ENCODE assay signal across 8 cellular contexts in genomic region chr1:150696151-150696550, GRCh38. TPM values are rescaled to one million over a fixed set of nuclear protein-coding genes. Genes with fewer than 3 reads are reported as not detected.
DNase-seq lines count a peak whose midpoint lies in the region; ATAC-seq, FAIRE-seq and TF ChIP-seq lines count a peak whose summit lies in the region.

No MANE protein-coding gene starts in this region.

- H3K36me3 ChIP-seq in spleen, result peaks cover 0 to 43% (median 27%) of the 10 kb centered on the region in 6 donors

- ATAC-seq in GM18511 (IDR thresholded peaks at IDR 0.05; ENCODE audit: unreplicated experiment), result no peak

- TF ChIP-seq CTCF in spleen (IDR thresholded peaks at IDR 0.05 in 8 of 11, conservative IDR thresholded peaks at IDR 0.05 in 3 of 11) (no peak), CD14-positive monocyte (IDR thresholded peaks at IDR 0.05) (no peak)

- no peak for TF ChIP-seq POLR2A in spleen (IDR thresholded peaks at IDR 0.05)

- 22 to 35% (median 30%) methylated on average over 1 of the region's 1 CpG for WGBS in spleen, 5 donors

- no peaks in the 10 kb centered on the region for H3K27me3 ChIP-seq in spleen (replicated peaks in 1 of 7)

- no peak overlapping the region for H3K4me3 Mint-ChIP-seq in CD14-positive monocyte

- H3K4me1 ChIP-seq in spleen, result peaks cover 19 to 63% (median 38%) of the 10 kb centered on the region in 6 donors

- H3K4me3 ChIP-seq in spleen, result peak overlapping the region; percentile 73 to 89 (median 77)

- peak overlapping the region in 5 of 8 donors; percentile 70 to 79 (median 72) for H3K27ac ChIP-seq in spleen

- intact Hi-C loops in spleen (cut with DNase I; ENCODE audit: low total_unique reads) (loop anchor here (10.0 kb wide), 1 partner anchor 61 kb away; no protein-coding TSS in a partner anchor), CD14-positive monocyte (cut with micrococcal nuclease) (no loop called here)

- H3K27me3 Mint-ChIP-seq in CD14-positive monocyte (ENCODE audit: low read depth in 3 of 3), result peaks cover 0 to 2% (median 0%) of the 10 kb centered on the region in 3 donors

- H3K36me3 Mint-ChIP-seq in CD14-positive monocyte, result peaks cover 25 to 34% of the 10 kb centered on the region in 2 donors

- FAIRE-seq in TTC549 (lab: Jason Lieb, UNC), result peak; percentile 49

- peak overlapping the region in 2 of 7 donors; percentile 7 to 53 for H3K27ac Mint-ChIP-seq in CD14-positive monocyte

- DNase-seq in DMS53 (lab: John Stamatoyannopoulos, UW) (peak; percentile 43), DMS53 treated with DMSO at 0.1 percent for 48 hours (lab: John Stamatoyannopoulos, UW; ENCODE audit: unreplicated experiment) (no peak), glomerular visceral epithelial cell (ENCODE audit: extremely low spot score) (peak; percentile 11), spleen (no peak), CD14-positive monocyte (ENCODE audit: low spot score) (no peak), NCI-H2227 treated with DMSO at 0.1 percent for 48 hours (lab: John Stamatoyannopoulos, UW) (no peak)

- peaks cover 20% of the 10 kb centered on the region for H3K4me1 Mint-ChIP-seq in CD14-positive monocyte

- no peaks in the 10 kb centered on the region for H3K9me3 ChIP-seq in spleen

- no peaks in the 10 kb centered on the region for H3K9me3 Mint-ChIP-seq in CD14-positive monocyte

RNA-seq across cellular contexts. Expression of gene GOLPH3L, which starts 0.8 kb away (rescaled TPM):
- total RNA-seq in spleen, result 10 to 100 TPM; 21.9 to 31.0 (median 27.1) TPM
- polyA plus RNA-seq in spleen, result 10 to 100 TPM in 1 of 3 donors, 1 to 10 TPM in 2; 9.0 to 12.2 (median 9.3) TPM
- polyA plus RNA-seq in CD14-positive monocyte, result 1 to 10 TPM; 1.5 to 4.7 TPM

RNA-seq across cellular contexts. Expression of gene HORMAD1, which starts 24.5 kb away (rescaled TPM):
- total RNA-seq in spleen, result 10 to 100 TPM in 1 of 7 donors, 1 to 10 TPM in 6; 3.0 to 14.1 (median 4.7) TPM
- 1 to 10 TPM in 1 of 3 donors, under 1 TPM in 2; 0.41 to 1.8 (median 0.70) TPM for polyA plus RNA-seq in spleen
- under 1 TPM in 1 of 2 donors, not detected in 1; 0.48 TPM for polyA plus RNA-seq in CD14-positive monocyte

Comparison
In these comparisons a context has a peak if more than half of its experiments do, and no peak if none do; other contexts are left out.
1. DNase-seq: peak in DMS53 (single experiment) and glomerular visceral epithelial cell (single experiment); none in DMS53 treated with DMSO at 0.1 percent for 48 hours (single experiment), spleen (single experiment), CD14-positive monocyte (single experiment) and NCI-H2227 treated with DMSO at 0.1 percent for 48 hours (single experiment).